Comparison of ENCODE assay signal across 27 cellular contexts in genomic region chr22:27674524-27674923, GRCh38.
"Had no signal": no experiment of that assay in that cellular context is flagged by ENCODE, and none has a peak within 500 bp of the region (broad histone marks: within the 10 kb centered on the region; RNA-seq: fewer than 3 reads in every experiment).

No MANE protein-coding gene starts in this region.

- H3K4me3 ChIP-seq: breast epithelium, pancreas, prostate gland, spleen, testis, transverse colon had no signal

- ATAC-seq: activated T-cell treated with anti-CD3 and anti-CD28 coated beads, Interleukin-2, amount 50 U/mL, for 4 hours; activated T-helper 17 cell treated with anti-CD3 and anti-CD28 coated beads, Interleukin-2, amount 50 U/mL, for 72 hours; left ventricle myocardium superior had no signal

- H3K27me3 ChIP-seq: breast epithelium, pancreas, testis, transverse colon had no signal

- H3K27ac ChIP-seq: breast epithelium, epithelial cell of prostate, prostate gland, spleen, testis, transverse colon, WERI-Rb-1 had no signal

- H3K4me1 ChIP-seq: breast epithelium, prostate gland had no signal

- H3K9me3 Mint-ChIP-seq: activated CD4-positive, alpha-beta memory T cell treated with anti-CD3 and anti-CD28 coated beads, Interleukin-2, amount 10 ng/mL, durations not matched to agents 7 days and 5 days; activated CD4-positive, alpha-beta T cell treated with anti-CD3 and anti-CD28 coated beads, Interleukin-2, amount 10 ng/mL, durations not matched to agents 7 days and 5 days; activated T-cell treated with anti-CD3 and anti-CD28 coated beads, Interleukin-2, amount 50 U/mL, for 4 hours; activated T-helper 17 cell treated with anti-CD3 and anti-CD28 coated beads, Interleukin-2, amount 50 U/mL, for 72 hours; dendritic cell treated with granulocyte-macrophage colony-stimulating factor and Interleukin-4, amounts not matched to agents 40 ng/mL and 50 ng/mL, for 4 days; T-helper 1 cell treated with Interleukin-12 subunit alpha and Interleukin-12 subunit beta and Interleukin-4 antibody, amounts not matched to agents 30 μg/mL and 1 μg/mL, for 36 hours had no signal

- H3K27ac Mint-ChIP-seq: activated CD4-positive, alpha-beta memory T cell treated with anti-CD3 and anti-CD28 coated beads, Interleukin-2, amount 10 ng/mL, durations not matched to agents 7 days and 5 days; activated CD4-positive, alpha-beta T cell treated with anti-CD3 and anti-CD28 coated beads, Interleukin-2, amount 10 ng/mL, durations not matched to agents 7 days and 5 days; activated T-helper 17 cell treated with anti-CD3 and anti-CD28 coated beads, Interleukin-2, amount 50 U/mL, for 72 hours; dendritic cell treated with granulocyte-macrophage colony-stimulating factor and Interleukin-4, amounts not matched to agents 40 ng/mL and 50 ng/mL, for 4 days; T-helper 1 cell treated with Interleukin-12 subunit alpha and Interleukin-12 subunit beta and Interleukin-4 antibody, amounts not matched to agents 30 μg/mL and 1 μg/mL, for 36 hours had no signal

- H3K4me1 Mint-ChIP-seq: activated CD4-positive, alpha-beta memory T cell treated with anti-CD3 and anti-CD28 coated beads, Interleukin-2, amount 10 ng/mL, durations not matched to agents 7 days and 5 days; activated CD4-positive, alpha-beta T cell treated with anti-CD3 and anti-CD28 coated beads, Interleukin-2, amount 10 ng/mL, durations not matched to agents 7 days and 5 days; activated T-helper 17 cell treated with anti-CD3 and anti-CD28 coated beads, Interleukin-2, amount 50 U/mL, for 72 hours had no signal

- H3K27me3 Mint-ChIP-seq: activated CD4-positive, alpha-beta memory T cell treated with anti-CD3 and anti-CD28 coated beads, Interleukin-2, amount 10 ng/mL, durations not matched to agents 7 days and 5 days; dendritic cell treated with granulocyte-macrophage colony-stimulating factor and Interleukin-4, amounts not matched to agents 40 ng/mL and 50 ng/mL, for 4 days had no signal

- H3K4me3 Mint-ChIP-seq: activated CD4-positive, alpha-beta memory T cell treated with anti-CD3 and anti-CD28 coated beads, Interleukin-2, amount 10 ng/mL, durations not matched to agents 7 days and 5 days; activated CD4-positive, alpha-beta T cell treated with anti-CD3 and anti-CD28 coated beads, Interleukin-2, amount 10 ng/mL, durations not matched to agents 7 days and 5 days; activated T-cell treated with anti-CD3 and anti-CD28 coated beads, Interleukin-2, amount 50 U/mL, for 4 hours; activated T-helper 17 cell treated with anti-CD3 and anti-CD28 coated beads, Interleukin-2, amount 50 U/mL, for 72 hours; dendritic cell treated with granulocyte-macrophage colony-stimulating factor and Interleukin-4, amounts not matched to agents 40 ng/mL and 50 ng/mL, for 4 days; nephron; T-helper 1 cell treated with Interleukin-12 subunit alpha and Interleukin-12 subunit beta and Interleukin-4 antibody, amounts not matched to agents 30 μg/mL and 1 μg/mL, for 36 hours had no signal

- H3K36me3 ChIP-seq: breast epithelium, pancreas, prostate gland, spleen, transverse colon, WERI-Rb-1 had no signal

- DNase-seq: activated CD4-positive, alpha-beta memory T cell treated with anti-CD3 and anti-CD28 coated beads, Interleukin-2, amount 10 ng/mL, durations not matched to agents 7 days and 5 days; activated CD4-positive, alpha-beta T cell treated with anti-CD3 and anti-CD28 coated beads for 1 hour; activated CD4-positive, alpha-beta T cell treated with anti-CD3 and anti-CD28 coated beads, Interleukin-2, amount 10 ng/mL, durations not matched to agents 7 days and 5 days; activated gamma-delta T cell treated with Interleukin-2 at 50 U/mL for 16 hours; activated naive CD4-positive, alpha-beta T cell treated with anti-CD3 and anti-CD28 coated beads, Interleukin-2, amount 50 U/mL, for 16 hours; activated T-cell treated with anti-CD3 and anti-CD28 coated beads, Interleukin-2, amount 50 U/mL, for 4 hours; amniotic stem cell; central memory CD4-positive, alpha-beta T cell; effector CD4-positive, alpha-beta T cell; stimulated activated naive CD4-positive, alpha-beta T cell; T1000; testis; transverse colon; WERI-Rb-1 had no signal

- FAIRE-seq: endometrium, frontal cortex, islet of Langerhans, pancreas had no signal

- H3K9me3 ChIP-seq: breast epithelium, pancreas, prostate gland, spleen, testis, transverse colon had no signal
